Comparison of ENCODE assay signal across 9 cellular contexts in genomic region chr7:108135446-108136190, GRCh38. TPM values are rescaled to one million over a fixed set of nuclear protein-coding genes. Genes with fewer than 3 reads are reported as not detected.
DNase-seq lines count a peak whose midpoint lies in the region; ATAC-seq lines count a peak whose summit lies in the region.
"Had no signal": no experiment of that assay in that cellular context is flagged by ENCODE, and none has a peak within 500 bp of the region (broad histone marks: within the 10 kb centered on the region; RNA-seq: fewer than 3 reads in every experiment).

No MANE protein-coding gene starts in this region.

- ATAC-seq in GM18511 (IDR thresholded peaks at IDR 0.05; ENCODE audit: unreplicated experiment): peak; percentile 99
- peak; percentile 97 for ATAC-seq in GM21576 (IDR thresholded peaks at IDR 0.05; ENCODE audit: unreplicated experiment)

- DNase-seq in KBM-7: peak; percentile 95
- peak; percentile 7 for DNase-seq in germinal center (ENCODE audit: low spot score)
- DNase-seq in cerebellar nuclear complex (lab: John Stamatoyannopoulos, UW): no peak
- no peak for DNase-seq in NCI-H2171 treated with DMSO at 0.1 percent for 48 hours (lab: John Stamatoyannopoulos, UW)
- DNase-seq in DMS79 (lab: John Stamatoyannopoulos, UW): no peak
- DNase-seq in mesendoderm: no peak
- DNase-seq: adrenal gland had no signal

- no peak overlapping the region for H3K18ac ChIP-seq in mesendoderm (ENCODE audit: low read length)

- H3K23ac ChIP-seq in mesendoderm (ENCODE audit: low read length): no peak overlapping the region

- peaks cover 9% of the 10 kb centered on the region for H3K4me1 ChIP-seq in mesendoderm (ENCODE audit: control insufficient read depth, low read depth, low read length)
- H3K4me1 ChIP-seq: adrenal gland had no signal

- H3K4me2 ChIP-seq in mesendoderm (ENCODE audit: low read length): no peak overlapping the region

- no peaks in the 10 kb centered on the region for H3K79me1 ChIP-seq in mesendoderm (ENCODE audit: low read length)

- no peak overlapping the region for H2AK5ac ChIP-seq in mesendoderm (ENCODE audit: low read length)

- H3K27ac ChIP-seq in mesendoderm (ENCODE audit: low read depth, low read length): no peak overlapping the region
- H3K27ac ChIP-seq: adrenal gland had no signal

- in situ Hi-C loops in KBM-7 (cut with MboI; ENCODE audit: low pct_unique_long_range_greater_than_20kb, low sequenced_read_pairs): no loop called here

- no peak overlapping the region for H4K8ac ChIP-seq in mesendoderm (ENCODE audit: low read depth, low read length)

- H2BK5ac ChIP-seq in mesendoderm (ENCODE audit: low read length): no peak overlapping the region

- H3K4ac ChIP-seq in mesendoderm (ENCODE audit: low read depth, low read length): no peak overlapping the region

- no peak overlapping the region for H3K9ac ChIP-seq in mesendoderm (ENCODE audit: low read length)

- no peak overlapping the region for H4K5ac ChIP-seq in mesendoderm (ENCODE audit: low read length)

- H2BK15ac ChIP-seq in mesendoderm (replicated peaks; ENCODE audit: low read depth): no peak overlapping the region

- no peaks in the 10 kb centered on the region for H3K79me2 ChIP-seq in mesendoderm (ENCODE audit: control insufficient read depth, insufficient read depth, low read length)

- no CpG with 5 or more reads among the region's 7 CpGs for WGBS in mesendoderm (ENCODE audit: extremely low coverage, insufficient coverage, low lambda C conversion rate)

- H2BK120ac ChIP-seq in mesendoderm (ENCODE audit: low read depth, low read length): no peak overlapping the region

- H3K27me3 ChIP-seq in mesendoderm (ENCODE audit: insufficient read depth, low read length, poor library complexity): no peaks in the 10 kb centered on the region
- H3K27me3 ChIP-seq: adrenal gland had no signal

- H3K36me3 ChIP-seq in mesendoderm (ENCODE audit: control insufficient read depth, insufficient read depth, low read length): no peaks in the 10 kb centered on the region
- H3K36me3 ChIP-seq: adrenal gland had no signal

- H3K56ac ChIP-seq in mesendoderm (ENCODE audit: low read length): no peak overlapping the region

- no peak overlapping the region for H3K4me3 ChIP-seq in mesendoderm (ENCODE audit: low read length)
- H3K4me3 ChIP-seq: adrenal gland had no signal

RNA-seq across cellular contexts. Expression of gene LAMB4, which starts 5.5 kb away (rescaled TPM):
- 0.01 TPM for polyA plus RNA-seq in mesendoderm (2013, experiment 1 of 2)
- polyA plus RNA-seq in mesendoderm (2013, experiment 2 of 2): 0.01 TPM

Comparison
In these comparisons a context has a peak if more than half of its experiments do, and no peak if none do; other contexts are left out.
1. DNase-seq: peak in KBM-7 (single experiment) and germinal center (single experiment); none in cerebellar nuclear complex (0 of 2), NCI-H2171 treated with DMSO at 0.1 percent for 48 hours (single experiment), DMS79 (single experiment) and mesendoderm (single experiment).